Comparison of ENCODE assay signal across 10 cellular contexts in the genomic region with DNA sequence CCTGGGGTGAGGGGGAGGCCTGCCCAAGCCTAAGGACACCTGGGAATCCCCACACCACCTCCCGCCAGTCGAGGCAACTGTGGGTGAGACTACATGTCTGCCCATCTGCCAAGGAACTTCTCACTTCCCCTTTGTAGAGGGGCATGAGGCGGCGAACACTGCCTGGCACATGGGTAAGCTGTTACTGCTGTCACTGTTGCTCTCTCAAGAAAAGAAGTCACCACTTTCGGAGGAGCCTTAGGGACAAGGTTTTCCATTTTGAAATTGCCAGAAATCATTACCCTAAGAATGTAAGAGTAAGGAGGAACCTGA. TPM values are rescaled to one million over a fixed set of nuclear protein-coding genes. Genes with fewer than 3 reads are reported as not detected.
DNase-seq lines count a peak whose midpoint lies in the region; ATAC-seq, FAIRE-seq and TF ChIP-seq lines count a peak whose summit lies in the region.
"Had no signal": no experiment of that assay in that cellular context is flagged by ENCODE, and none has a peak within 500 bp of the region (broad histone marks: within the 10 kb centered on the region; RNA-seq: fewer than 3 reads in every experiment).

No MANE protein-coding gene starts in this region.

- no peaks in the 10 kb centered on the region for H3K27me3 Mint-ChIP-seq in CD4-positive, alpha-beta T cell
- no peaks in the 10 kb centered on the region for H3K27me3 Mint-ChIP-seq in natural killer cell (ENCODE audit: low read depth in 2 of 2)

- no peak for ATAC-seq in CD4-positive, alpha-beta T cell (ENCODE audit: poor library complexity)
- ATAC-seq in natural killer cell: peak in 1 of 3 donors; percentile 14
- ATAC-seq in HG02798 (IDR thresholded peaks at IDR 0.05; ENCODE audit: poor library complexity, unreplicated experiment): no peak
- ATAC-seq in GM18907 (IDR thresholded peaks at IDR 0.05; ENCODE audit: unreplicated experiment): no peak
- no peak for ATAC-seq in GM21526 (IDR thresholded peaks at IDR 0.05; ENCODE audit: low FRiP score, unreplicated experiment)
- ATAC-seq: heart right ventricle had no signal

- no peaks in the 10 kb centered on the region for H3K36me3 ChIP-seq in MM.1S (replicated peaks; ENCODE audit: insufficient read depth, low read length)

- peak overlapping the region; percentile 91 for H3K27ac Mint-ChIP-seq in CD4-positive, alpha-beta T cell
- H3K27ac Mint-ChIP-seq in natural killer cell: peak overlapping the region; percentile 96 to 98

- no peak overlapping the region for H3K4me3 Mint-ChIP-seq in CD4-positive, alpha-beta T cell
- H3K4me3 Mint-ChIP-seq in natural killer cell: peak overlapping the region; percentile 88

- H3K4me1 Mint-ChIP-seq in CD4-positive, alpha-beta T cell (ENCODE audit: low read depth): peaks cover 94% of the 10 kb centered on the region
- peaks cover 91 to 99% of the 10 kb centered on the region in 2 donors for H3K4me1 Mint-ChIP-seq in natural killer cell

- no peaks in the 10 kb centered on the region for H3K9me2 ChIP-seq in MM.1S (replicated peaks; ENCODE audit: insufficient read depth, low read length)

- peak overlapping the region; percentile 36 for H3K4me2 ChIP-seq in MM.1S (ENCODE audit: low read depth, low read length)

- H3K36me3 Mint-ChIP-seq in CD4-positive, alpha-beta T cell (ENCODE audit: low read depth): peaks cover 72% of the 10 kb centered on the region
- H3K36me3 Mint-ChIP-seq in natural killer cell: peaks cover 5% of the 10 kb centered on the region

- H3F3A ChIP-seq in MM.1S (ENCODE audit: insufficient read depth, low read length): peaks cover 5% of the 10 kb centered on the region; the same call in 1 of the 2 replicates

- H3K9ac ChIP-seq in MM.1S (ENCODE audit: low read length): peak overlapping the region; percentile 44; the same call in 1 of the 2 replicates

- intact Hi-C loops in CD4-positive, alpha-beta T cell (cut with DNase I, micrococcal nuclease): loop anchor here in 1 of 2 experiments (10.0 kb wide), 1 partner anchor 480 kb away; the partner anchor contains the start of genes PPCS and ZMYND12
- intact Hi-C loops in natural killer cell (cut with micrococcal nuclease): loop anchor here (10.0 kb wide), 2 partner anchors 470 to 1040 kb away; partner anchors contain the start of gene CCDC30

- FAIRE-seq in HTR-8/SVneo (lab: Jason Lieb, UNC): no peak

- no peaks in the 10 kb centered on the region for H3K27me3 ChIP-seq in CD4-positive, alpha-beta T cell (ENCODE audit: control insufficient read depth, insufficient read depth, low read length)
- no peaks in the 10 kb centered on the region for H3K27me3 ChIP-seq in MM.1S (replicated peaks; ENCODE audit: insufficient read depth, low read length)
- H3K27me3 ChIP-seq: heart right ventricle had no signal

- no peak for DNase-seq in CD4-positive, alpha-beta T cell
- peak; percentile 48 for DNase-seq in MM.1S
- DNase-seq in astrocyte of the hippocampus (ENCODE audit: low read depth, low spot score): peak; percentile 1
- DNase-seq in natural killer cell: no peak
- DNase-seq in HTR-8/SVneo (ENCODE audit: insufficient read length, low spot score): no peak
- DNase-seq: heart right ventricle had no signal

- POLR2A ChIA-PET in CD4-positive, alpha-beta T cell (lab: Charles Lee): interaction anchor here (1.0 to 2.6 kb wide), 6 partner anchors 10 to 169 kb away, joined by 3 to 14 read pairs (median 6); partner anchors contain the start of genes C1orf50 and P3H1

- H3K27ac ChIP-seq in CD4-positive, alpha-beta T cell (ENCODE audit: low read depth, low read length): peak overlapping the region; percentile 75
- peak overlapping the region; percentile 84; the same call in 1 of the 2 replicates for H3K27ac ChIP-seq in MM.1S (ENCODE audit: low read length)

- peaks cover 69% of the 10 kb centered on the region for H3K79me2 ChIP-seq in MM.1S (ENCODE audit: low read length)

- no peak overlapping the region for H3K4me3 ChIP-seq in MM.1S (ENCODE audit: low read length)
- H3K4me3 ChIP-seq: heart right ventricle had no signal

- no peak overlapping the region for H2AFZ ChIP-seq in MM.1S (ENCODE audit: low read length)

- H3K4me1 ChIP-seq in MM.1S (ENCODE audit: low read length): peaks cover 44% of the 10 kb centered on the region

- CTCF ChIA-PET in CD4-positive, alpha-beta T cell (lab: Charles Lee): interaction anchor here (1.1 to 2.3 kb wide), 3 partner anchors 10 to 138 kb away, joined by 4 to 8 read pairs (median 5); no protein-coding TSS in a partner anchor

- no peaks in the 10 kb centered on the region for H3K9me3 ChIP-seq in CD4-positive, alpha-beta T cell (ENCODE audit: control insufficient read depth, low read length)
- no peaks in the 10 kb centered on the region for H3K9me3 ChIP-seq in MM.1S (replicated peaks; ENCODE audit: insufficient read depth, low read length)
- H3K9me3 ChIP-seq: heart right ventricle had no signal

- no peak for TF ChIP-seq CTCF in CD4-positive, alpha-beta T cell (IDR thresholded peaks at IDR 0.05)
- TF ChIP-seq CTCF in MM.1S (IDR thresholded peaks at IDR 0.05; ENCODE audit: low read length) (no peak), natural killer cell (IDR thresholded peaks at IDR 0.05) (no peak)

- H3K9me3 Mint-ChIP-seq in CD4-positive, alpha-beta T cell: no peaks in the 10 kb centered on the region
- no peaks in the 10 kb centered on the region for H3K9me3 Mint-ChIP-seq in natural killer cell
- H3K9me3 Mint-ChIP-seq: neural crest cell had no signal

- no peaks in the 10 kb centered on the region for H4K20me1 ChIP-seq in MM.1S (ENCODE audit: insufficient read depth, low read length)

RNA-seq across cellular contexts. Expression of gene SLC2A1, which starts 23.4 kb away (rescaled TPM):
- 10 to 100 TPM; 78.6 to 80.9 TPM for total RNA-seq in CD4-positive, alpha-beta T cell
- total RNA-seq in natural killer cell: 100 to 1,000 TPM in 1 of 3 donors, 10 to 100 TPM in 2; 94.7 to 143 (median 95.1) TPM

Comparison
In these comparisons a context has a peak if more than half of its experiments do, and no peak if none do; other contexts are left out.
1. DNase-seq: peak in MM.1S (single experiment) and astrocyte of the hippocampus (single experiment); none in CD4-positive, alpha-beta T cell (0 of 10), natural killer cell (single experiment) and HTR-8/SVneo (single experiment).